18 cellular contexts compared by ENCODE assay signal in genomic region chr10:97546441-97547340, GRCh38. TPM values are rescaled to one million over a fixed set of nuclear protein-coding genes. Genes with fewer than 3 reads are reported as not detected.
DNase-seq lines count a peak whose midpoint lies in the region; ATAC-seq, FAIRE-seq and TF ChIP-seq lines count a peak whose summit lies in the region.
"Had no signal": no experiment of that assay in that cellular context is flagged by ENCODE, and none has a peak within 500 bp of the region (broad histone marks: within the 10 kb centered on the region; RNA-seq: fewer than 3 reads in every experiment).

No MANE protein-coding gene starts in this region.

- H3K36me3 Mint-ChIP-seq in brain (no peaks in the 10 kb centered on the region), nephron progenitor cell (ENCODE audit: low read depth) (no peaks in the 10 kb centered on the region)
- H3K36me3 Mint-ChIP-seq: natural killer cell had no signal

- H3K4me3 Mint-ChIP-seq in brain: no peak overlapping the region
- H3K4me3 Mint-ChIP-seq in nephron progenitor cell: peak overlapping the region; percentile 11
- H3K4me3 Mint-ChIP-seq: activated CD8-positive, alpha-beta T cell treated with anti-CD3 and anti-CD28 coated beads, Interleukin-2, amount 10 ng/mL, durations not matched to agents 7 days and 5 days; natural killer cell had no signal

- DNase-seq in HTR-8/SVneo (ENCODE audit: insufficient read length, low spot score): no peak
- DNase-seq in nephron progenitor cell: no peak
- no peak for DNase-seq in NCI-H226
- no peak for DNase-seq in HPDE6-E6E7 (ENCODE audit: extremely low spot score)
- DNase-seq: activated CD4-positive, CD25-positive, alpha-beta regulatory T cell; activated CD8-positive, alpha-beta T cell treated with anti-CD3 and anti-CD28 coated beads, Interleukin-2, amount 10 ng/mL, durations not matched to agents 7 days and 5 days; adrenal gland; natural killer cell; NCI-H1694 treated with DMSO at 0.1 percent for 48 hours; NCI-H69; T1000; upper lobe of right lung had no signal

- H3K27ac Mint-ChIP-seq in brain (peak overlapping the region in 3 of 5 experiments; percentile 28 to 66 (median 59)), nephron progenitor cell (peak overlapping the region; percentile 93)
- H3K27ac Mint-ChIP-seq: activated CD8-positive, alpha-beta T cell treated with anti-CD3 and anti-CD28 coated beads, Interleukin-2, amount 10 ng/mL, durations not matched to agents 7 days and 5 days; natural killer cell had no signal

- peak; percentile 38 for FAIRE-seq in HTR-8/SVneo (lab: Jason Lieb, UNC)
- FAIRE-seq: A549 had no signal

- H3K9me3 Mint-ChIP-seq in brain: no peaks in the 10 kb centered on the region
- no peaks in the 10 kb centered on the region for H3K9me3 Mint-ChIP-seq in nephron progenitor cell
- H3K9me3 Mint-ChIP-seq: natural killer cell had no signal

- H3K27me3 Mint-ChIP-seq in brain: peaks cover 11% of the 10 kb centered on the region
- peaks cover 5% of the 10 kb centered on the region for H3K27me3 Mint-ChIP-seq in nephron progenitor cell (ENCODE audit: low read depth, poor library complexity)

- peaks cover 85% of the 10 kb centered on the region for H3K4me1 Mint-ChIP-seq in brain
- peaks cover 95% of the 10 kb centered on the region for H3K4me1 Mint-ChIP-seq in nephron progenitor cell

- TF ChIP-seq CTCF in brain (conservative IDR thresholded peaks at IDR 0.05) (no peak), nephron progenitor cell (IDR thresholded peaks at IDR 0.05) (no peak)

- ATAC-seq in GM19324 (IDR thresholded peaks at IDR 0.05; ENCODE audit: low FRiP score, unreplicated experiment): no peak
- ATAC-seq: A549; activated CD8-positive, alpha-beta T cell treated with anti-CD3 and anti-CD28 coated beads, Interleukin-2, amount 10 ng/mL, durations not matched to agents 7 days and 5 days; HCT116; natural killer cell; sciatic nerve; upper lobe of right lung had no signal

RNA-seq across cellular contexts. Expression of gene ANKRD2, which starts 25.9 kb away (rescaled TPM):
- polyA plus RNA-seq in brain (ENCODE audit: insufficient read depth, low read depth, low replicate concordance): 1.6 TPM

RNA-seq across cellular contexts. Expression of gene HOGA1, which starts 37.5 kb away (rescaled TPM):
- polyA plus RNA-seq in brain (ENCODE audit: insufficient read depth, low read depth, low replicate concordance): 1.4 TPM

RNA-seq across cellular contexts. Expression of gene C10orf62, which starts 42.8 kb away (rescaled TPM):
- polyA plus RNA-seq in brain (ENCODE audit: insufficient read depth, low read depth, low replicate concordance): not detected
- polyA plus RNA-seq: A549, BJ had no signal

RNA-seq across cellular contexts. Expression of gene UBTD1, which starts 48.0 kb away (rescaled TPM):
- polyA plus RNA-seq in brain (ENCODE audit: insufficient read depth, low read depth, low replicate concordance): 9.8 TPM

RNA-seq across cellular contexts. Expression of gene MMS19, which starts 48.5 kb away (rescaled TPM):
- 43.3 TPM for polyA plus RNA-seq in brain (ENCODE audit: insufficient read depth, low read depth, low replicate concordance)
